ENCODE assay signal across 22 cellular contexts in genomic region chr3:8618950-8619349, GRCh38. TPM values are rescaled to one million over a fixed set of nuclear protein-coding genes. Genes with fewer than 3 reads are reported as not detected.
"Had no signal": no experiment of that assay in that cellular context is flagged by ENCODE, and none has a peak within 500 bp of the region (broad histone marks: within the 10 kb centered on the region; RNA-seq: fewer than 3 reads in every experiment).

No MANE protein-coding gene starts in this region.

- DNase-seq: activated CD4-positive, alpha-beta memory T cell treated with anti-CD3 and anti-CD28 coated beads for 36 hours; activated CD4-positive, alpha-beta T cell treated with anti-CD3 and anti-CD28 coated beads, Interleukin-2, amount 10 ng/mL, durations not matched to agents 24 days and 14 days; activated CD4-positive, CD25-positive, alpha-beta regulatory T cell treated with anti-CD3 and anti-CD28 coated beads, Interleukin-2, amount 50 U/mL, for 72 hours; activated CD8-positive, alpha-beta memory T cell treated with anti-CD3 and anti-CD28 coated beads, Interleukin-2, amount 50 U/mL, for 4 hours; activated naive CD8-positive, alpha-beta T cell treated with anti-CD3 and anti-CD28 coated beads, Interleukin-2, amount 50 U/mL, for 24 hours; activated T-cell treated with anti-CD3 and anti-CD28 coated beads, Interleukin-2, amount 50 U/mL, for 24 hours; amygdala; central memory CD4-positive, alpha-beta T cell; gastrocnemius medialis; glutamatergic neuron; left cardiac atrium; left ventricle myocardium superior; stimulated activated naive CD4-positive, alpha-beta T cell; T-helper 17 cell; testis; transverse colon had no signal

- ATAC-seq: activated naive CD8-positive, alpha-beta T cell treated with anti-CD3 and anti-CD28 coated beads, Interleukin-2, amount 50 U/mL, for 24 hours; gastrocnemius medialis; left cardiac atrium; left ventricle myocardium superior; T-helper 17 cell had no signal

- FAIRE-seq: endothelial cell of umbilical vein, urothelium cell line had no signal

- H3K36me3 ChIP-seq: gastrocnemius medialis, transverse colon had no signal

- H3K9me3 ChIP-seq: gastrocnemius medialis, testis, transverse colon had no signal

- H3K27me3 ChIP-seq: gastrocnemius medialis, testis, transverse colon had no signal

- H3K4me3 ChIP-seq: gastrocnemius medialis, testis, transverse colon had no signal

- H3K27ac ChIP-seq: gastrocnemius medialis, testis, transverse colon had no signal

RNA-seq across cellular contexts. Expression of gene SSUH2, which starts 25.6 kb away (rescaled TPM):
- total RNA-seq: activated CD4-positive, alpha-beta memory T cell treated with anti-CD3 and anti-CD28 coated beads for 36 hours; activated CD4-positive, alpha-beta T cell treated with anti-CD3 and anti-CD28 coated beads, Interleukin-2, amount 10 ng/mL, durations not matched to agents 24 days and 14 days; activated CD8-positive, alpha-beta memory T cell treated with anti-CD3 and anti-CD28 coated beads for 36 hours; lung microvascular endothelial cell; osteocyte; renal cortical epithelial cell; T-helper 17 cell had no signal
- polyA plus RNA-seq: endothelial cell of umbilical vein had no signal
